Comparison of ENCODE assay signal across 15 cellular contexts in the genomic region with DNA sequence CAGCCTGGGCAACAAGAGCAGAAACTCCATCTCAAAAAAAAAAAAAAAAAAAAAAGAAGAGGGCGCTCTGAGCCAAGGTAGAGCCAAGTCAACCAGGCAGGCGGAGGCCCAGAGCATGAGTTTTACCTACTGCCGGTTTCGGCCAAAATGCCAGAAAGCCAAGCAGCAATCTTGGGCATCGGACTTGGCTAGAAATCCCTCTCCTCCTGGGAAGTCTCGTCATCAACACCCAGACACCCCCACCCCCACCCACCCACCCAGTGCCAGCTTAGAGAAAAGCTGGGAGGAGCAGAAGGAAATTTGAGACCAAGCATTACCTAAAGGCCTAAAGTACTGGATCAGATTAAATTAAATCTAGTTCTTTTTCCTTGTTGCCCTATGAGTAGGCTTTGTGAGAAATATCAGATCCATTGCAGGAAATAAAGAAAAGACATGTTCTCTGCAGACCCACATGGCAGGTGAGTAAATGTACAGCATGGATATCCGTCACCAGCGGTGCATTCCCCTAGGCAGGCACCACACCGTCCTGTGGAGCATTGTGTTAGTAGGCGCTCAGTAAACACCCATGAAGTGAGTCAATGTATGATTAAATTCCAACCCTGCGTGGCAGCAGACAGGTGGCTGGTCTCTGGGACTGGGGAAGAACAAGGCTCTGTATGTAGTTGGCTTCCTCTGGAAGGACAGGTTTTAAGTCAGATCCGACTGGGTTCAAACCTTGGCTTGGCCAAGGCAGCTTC. TPM values are rescaled to one million over a fixed set of nuclear protein-coding genes. Genes with fewer than 3 reads are reported as not detected.
DNase-seq lines count a peak whose midpoint lies in the region; ATAC-seq, FAIRE-seq and TF ChIP-seq lines count a peak whose summit lies in the region.
"Had no signal": no experiment of that assay in that cellular context is flagged by ENCODE, and none has a peak within 500 bp of the region (broad histone marks: within the 10 kb centered on the region; RNA-seq: fewer than 3 reads in every experiment).

No MANE protein-coding gene starts in this region.

- no peak for TF ChIP-seq POLR2A in heart left ventricle (IDR thresholded peaks at IDR 0.05)

- 90 to 94% (median 92%) methylated on average over 12 of the region's 12 CpGs for WGBS in heart left ventricle, 4 donors

- H3K4me1 ChIP-seq in left ventricle myocardium inferior (peaks cover 15% of the 10 kb centered on the region), heart left ventricle (peaks cover 0 to 4% (median 0%) of the 10 kb centered on the region in 12 donors)
- H3K4me1 ChIP-seq: ascending aorta had no signal

- no peaks in the 10 kb centered on the region for H3K9me3 ChIP-seq in left ventricle myocardium inferior (replicated peaks)
- no peaks in the 10 kb centered on the region for H3K9me3 ChIP-seq in heart left ventricle
- H3K9me3 ChIP-seq: ascending aorta, HAP-1 had no signal

- H3K27me3 ChIP-seq in left ventricle myocardium inferior (ENCODE audit: low read depth) (no peaks in the 10 kb centered on the region), heart left ventricle (no peaks in the 10 kb centered on the region)
- H3K27me3 ChIP-seq: ascending aorta had no signal

- peak overlapping the region; percentile 12 for H3K27ac ChIP-seq in left ventricle myocardium inferior (replicated peaks)
- no peak overlapping the region for H3K27ac ChIP-seq in heart left ventricle
- H3K27ac ChIP-seq: ascending aorta had no signal

- H3K36me3 ChIP-seq in left ventricle myocardium inferior: no peaks in the 10 kb centered on the region
- no peaks in the 10 kb centered on the region for H3K36me3 ChIP-seq in heart left ventricle
- H3K36me3 ChIP-seq: ascending aorta, HAP-1 had no signal

- intact Hi-C loops in left ventricle myocardium inferior (cut with micrococcal nuclease): loop anchor here (10.0 kb wide), 1 partner anchor 75 kb away; no protein-coding TSS in a partner anchor
- intact Hi-C loops in heart left ventricle (cut with DNase I): no loop called here
- intact Hi-C loops in Right ventricle myocardium superior (cut with DNase I): no loop called here

- ATAC-seq in heart left ventricle (no peak), Right ventricle myocardium superior (ENCODE audit: poor library complexity) (no peak)

- FAIRE-seq in RCC 7860 (lab: Jason Lieb, UNC) (peak; percentile 61), urothelium cell line (lab: Jason Lieb, UNC) (no peak)

- H3K4me3 ChIP-seq in left ventricle myocardium inferior (no peak overlapping the region), heart left ventricle (no peak overlapping the region)
- H3K4me3 ChIP-seq: ascending aorta, HAP-1 had no signal

- TF ChIP-seq CTCF in left ventricle myocardium inferior (IDR thresholded peaks at IDR 0.05; ENCODE audit: borderline replicate concordance) (no peak), heart left ventricle (IDR thresholded peaks at IDR 0.05) (no peak)

- DNase-seq in left ventricle myocardium inferior (no peak), heart left ventricle (no peak), RCC 7860 (ENCODE audit: low spot score) (peak; percentile 78), glomerular visceral epithelial cell (ENCODE audit: extremely low spot score) (peak; percentile 61), urothelium cell line (ENCODE audit: low spot score) (peak; percentile 46), Right ventricle myocardium superior (no peak), amniotic stem cell (lab: John Stamatoyannopoulos, UW) (no peak), EL (no peak)
- DNase-seq: activated CD4-positive, CD25-positive, alpha-beta regulatory T cell; activated T-cell treated with anti-CD3 and anti-CD28 coated beads, Interleukin-2, amount 50 U/mL, for 48 hours; DMS79 treated with DMSO at 0.1 percent for 48 hours; head of caudate nucleus; NCI-H2171 had no signal

RNA-seq across cellular contexts. Expression of a gene that starts 21.0 kb away (rescaled TPM):
- 6.5 TPM for total RNA-seq in left ventricle myocardium inferior
- 10 to 100 TPM in 2 of 9 donors, 1 to 10 TPM in 7; 2.4 to 10.4 (median 4.9) TPM for total RNA-seq in heart left ventricle
- 10 to 100 TPM in 1 of 2 donors, 1 to 10 TPM in 1; 3.0 to 20.7 TPM for polyA plus RNA-seq in heart left ventricle
- total RNA-seq in Right ventricle myocardium superior: 8.1 TPM

Comparison
In these comparisons a context has a peak if more than half of its experiments do, and no peak if none do; other contexts are left out.
1. DNase-seq: peak in RCC 7860 (single experiment), glomerular visceral epithelial cell (single experiment) and urothelium cell line (single experiment); none in left ventricle myocardium inferior (single experiment), heart left ventricle (0 of 5), Right ventricle myocardium superior (single experiment), amniotic stem cell (single experiment) and EL (single experiment).